In genomic region chr7:50720295-50720694, GRCh38 we compare ENCODE assay signal across 22 cellular contexts.
A peak's percentile ranks its signal among the peaks of the same experiment; 100 is the strongest.
DNase-seq lines count a peak whose midpoint lies in the region; TF ChIP-seq lines count a peak whose summit lies in the region.
"Had no signal": no experiment of that assay in that cellular context is flagged by ENCODE, and none has a peak within 500 bp of the region (broad histone marks: within the 10 kb centered on the region; RNA-seq: fewer than 3 reads in every experiment).

No MANE protein-coding gene starts in this region.

- no peaks in the 10 kb centered on the region for H3K9me3 ChIP-seq in HEK293 (ENCODE audit: control insufficient read depth, insufficient read depth, low read depth, low read length)
- H3K9me3 ChIP-seq in GM23248 (ENCODE audit: low read depth): no peaks in the 10 kb centered on the region
- H3K9me3 ChIP-seq: A549, BE2C, HAP-1 had no signal

- POLR2A ChIA-PET in HEK293 (lab: Yijun Ruan, JAX): no interaction called here

- H3K27ac Mint-ChIP-seq in progenitor cell of endocrine pancreas: peak overlapping the region; percentile 63
- H3K27ac Mint-ChIP-seq: CD14-positive monocyte; CD4-positive, alpha-beta T cell; CD8-positive, alpha-beta memory T cell had no signal

- H3K9ac ChIP-seq in GM23248: no peak overlapping the region
- H3K9ac ChIP-seq: BLaER1 treated with 17β-estradiol and CSF1 and Interleukin-3, amounts not matched to agents 10 nM and 100 nM had no signal

- peaks cover 24% of the 10 kb centered on the region for H3K4me1 ChIP-seq in HEK293 (ENCODE audit: control insufficient read depth, insufficient read depth, low read length)
- no peaks in the 10 kb centered on the region for H3K4me1 ChIP-seq in GM23248 (ENCODE audit: insufficient read depth)
- H3K4me1 ChIP-seq: BE2C, HAP-1 had no signal

- H3K4me3 ChIP-seq in HEK293 (ENCODE audit: low read depth, low read length): no peak overlapping the region
- H3K4me3 ChIP-seq in GM23248: no peak overlapping the region
- H3K4me3 ChIP-seq: A549; BLaER1 treated with 17β-estradiol and CSF1 and Interleukin-3, amounts not matched to agents 10 nM and 100 nM; GM12878; HAP-1 had no signal

- DNase-seq in progenitor cell of endocrine pancreas (ENCODE audit: low spot score, unreplicated experiment) (no peak), GM23248 (no peak), T-helper 2 cell (no peak), OCI-M1 (lab: John Stamatoyannopoulos, UW) (no peak)
- DNase-seq: 8988T; ACHN; AML-193; BE2C; CD4-positive, alpha-beta T cell; CD8-positive, alpha-beta memory T cell; DMS 273 treated with DMSO at 0.1 percent for 48 hours; DMS79; EL; GDM1; GOT3 had no signal

- in situ Hi-C loops in GM23248 (cut with MboI): no loop called here

- WGBS in GM23248 (ENCODE audit: low coverage in 1 of 2, low lambda C conversion rate in 2 of 2, missing lambda C conversion rate in 2 of 2), 2 experiments: 92 to 94% methylated on average over 7 of the region's 7 CpGs

- peaks cover 11% of the 10 kb centered on the region for H3K36me3 Mint-ChIP-seq in progenitor cell of endocrine pancreas (ENCODE audit: insufficient read depth)

- peaks cover 16% of the 10 kb centered on the region; the same call in 1 of the 2 replicates for H4K20me1 ChIP-seq in GM23248 (ENCODE audit: insufficient read depth)

- H3K27me3 Mint-ChIP-seq in progenitor cell of endocrine pancreas: peaks cover 79% of the 10 kb centered on the region
- H3K27me3 Mint-ChIP-seq: CD4-positive, alpha-beta T cell had no signal

- no peak overlapping the region for H3K27ac ChIP-seq in HEK293 (ENCODE audit: extremely low read depth, low read depth, low read length)
- peak overlapping the region; percentile 53 for H3K27ac ChIP-seq in VCaP
- no peak overlapping the region for H3K27ac ChIP-seq in GM23248
- H3K27ac ChIP-seq: A549 had no signal

- no peak overlapping the region for H3K4me3 Mint-ChIP-seq in progenitor cell of endocrine pancreas (ENCODE audit: low read depth)
- H3K4me3 Mint-ChIP-seq: CD14-positive monocyte; CD4-positive, alpha-beta T cell; CD8-positive, alpha-beta memory T cell had no signal

- CTCF ChIA-PET in HEK293 (lab: Yijun Ruan, JAX): no interaction called here

- H3K27me3 ChIP-seq in GM23248 (replicated peaks; ENCODE audit: insufficient read depth): no peaks in the 10 kb centered on the region
- H3K27me3 ChIP-seq: BLaER1 treated with 17β-estradiol and CSF1 and Interleukin-3, amounts not matched to agents 10 nM and 100 nM had no signal

- H3K79me2 ChIP-seq in GM23248 (ENCODE audit: insufficient read depth): peaks cover 79% of the 10 kb centered on the region

- H3K4me1 Mint-ChIP-seq in progenitor cell of endocrine pancreas (ENCODE audit: low read depth): peaks cover 32% of the 10 kb centered on the region

- H3F3A ChIP-seq in GM23248 (ENCODE audit: insufficient read depth): no peaks in the 10 kb centered on the region

- H2AFZ ChIP-seq in GM23248: no peak overlapping the region

- no peak overlapping the region for H3K4me2 ChIP-seq in GM23248 (ENCODE audit: unreplicated experiment)
- H3K4me2 ChIP-seq: A549 had no signal

- H3K9me3 Mint-ChIP-seq in progenitor cell of endocrine pancreas (ENCODE audit: low read depth): no peaks in the 10 kb centered on the region
- H3K9me3 Mint-ChIP-seq: CD4-positive, alpha-beta T cell; CD8-positive, alpha-beta memory T cell had no signal

- TF ChIP-seq CTCF in HEK293 (tag by site-specific recombination; IDR thresholded peaks at IDR 0.05) (no peak), VCaP (conservative IDR thresholded peaks at IDR 0.05) (no peak), progenitor cell of endocrine pancreas (IDR thresholded peaks at IDR 0.05; ENCODE audit: unreplicated experiment) (no peak)

- no peaks in the 10 kb centered on the region for H3K9me2 ChIP-seq in GM23248 (ENCODE audit: insufficient read depth)

- H3K36me3 ChIP-seq in HEK293 (ENCODE audit: control insufficient read depth in 2 of 2, insufficient read depth in 1 of 2, low read length in 2 of 2) (no peaks in the 10 kb centered on the region), GM23248 (ENCODE audit: low read depth) (no peaks in the 10 kb centered on the region)
- H3K36me3 ChIP-seq: BE2C, HAP-1 had no signal

TF ChIP-seq in HEK293, 187 proteins besides CTCF, POLR2A, EP300 and RAD21:
- TF ChIP-seq PRDM4 (tag by site-specific recombination; IDR thresholded peaks at IDR 0.05) (peak; percentile 64), ZNF133 (tag by site-specific recombination; IDR thresholded peaks at IDR 0.05) (no peak), ZNF121 (tag by site-specific recombination; IDR thresholded peaks at IDR 0.05) (no peak)
